Comparison of ENCODE assay signal across 8 cellular contexts in genomic region chr17:75078097-75079022, GRCh38. TPM values are rescaled to one million over a fixed set of nuclear protein-coding genes. Genes with fewer than 3 reads are reported as not detected.
DNase-seq lines count a peak whose midpoint lies in the region; ATAC-seq, FAIRE-seq and TF ChIP-seq lines count a peak whose summit lies in the region.

No MANE protein-coding gene starts in this region.

- H3K9ac ChIP-seq in skeletal muscle satellite cell (ENCODE audit: low read depth, low read length) = peak overlapping the region; percentile 55

- H3K4me3 ChIP-seq in AG10803 (ENCODE audit: low read length) (no peak overlapping the region; the same call in 1 of the 2 replicates), fibroblast of the aortic adventitia (ENCODE audit: low read depth, low read length) (no peak overlapping the region), skeletal muscle satellite cell (ENCODE audit: low read length) (peak overlapping the region; percentile 17)

- FAIRE-seq in GM19239 (lab: Jason Lieb, UNC) = peak; percentile 94

- H3K4me1 ChIP-seq in skeletal muscle satellite cell (ENCODE audit: control insufficient read depth, insufficient read depth, low read length) = peaks cover 29% of the 10 kb centered on the region

- peak; percentile 79 for DNase-seq in AG10803 (ENCODE audit: low read depth)
- peak; percentile 70 for DNase-seq in GM19239 (ENCODE audit: insufficient read length, low spot score)
- DNase-seq in RWPE1 (ENCODE audit: low spot score) = peak; percentile 62
- peak; percentile 66 for DNase-seq in fibroblast of the aortic adventitia (ENCODE audit: low read depth)
- DNase-seq in DMS153 (lab: John Stamatoyannopoulos, UW) = no peak
- DNase-seq in NK-92 treated with Interleukin-12 subunit alpha and Interleukin-12 subunit beta, amount 100 ng/mL, for 24 hours (lab: John Stamatoyannopoulos, UW) = no peak

- CTCF ChIA-PET in RWPE1 (lab: Yijun Ruan, JAX) = interaction anchor here (0.5 to 1.5 kb wide), 6 partner anchors 10 to 124 kb away, joined by 3 to 7 read pairs (median 4); no protein-coding TSS in a partner anchor

- H3K36me3 ChIP-seq in skeletal muscle satellite cell (ENCODE audit: insufficient read depth, low read length) = no peaks in the 10 kb centered on the region

- peak overlapping the region; percentile 55 for H3K27ac ChIP-seq in RWPE1

- no peaks in the 10 kb centered on the region for H3K27me3 ChIP-seq in skeletal muscle satellite cell (ENCODE audit: control insufficient read depth, insufficient read depth, low read length)

- peak overlapping the region; percentile 65 for H3K4me2 ChIP-seq in skeletal muscle satellite cell (ENCODE audit: low read length)

- ATAC-seq in HG02588 (IDR thresholded peaks at IDR 0.05; ENCODE audit: unreplicated experiment) = no peak

- POLR2A ChIA-PET in RWPE1 (lab: Yijun Ruan, JAX; ENCODE audit: low non-redundant PET) = interaction anchor here (0.5 kb wide), 1 partner anchor 10 kb away, joined by 3 read pairs; no protein-coding TSS in a partner anchor

- H3K9me3 ChIP-seq in skeletal muscle satellite cell (replicated peaks; ENCODE audit: low read length) = no peaks in the 10 kb centered on the region

- no peak for TF ChIP-seq CTCF in AG10803 (conservative IDR thresholded peaks at IDR 0.05; ENCODE audit: low read length)
- TF ChIP-seq CTCF in RWPE1 (conservative IDR thresholded peaks at IDR 0.05; ENCODE audit: low read depth) = no peak
- TF ChIP-seq CTCF in fibroblast of the aortic adventitia (IDR thresholded peaks at IDR 0.05; ENCODE audit: insufficient read depth, low read length) = no peak

RNA-seq across cellular contexts. Expression of gene SLC16A5, which starts 9.4 kb away (rescaled TPM):
- 2.8 and 4.4 TPM in 2 replicates for total RNA-seq in fibroblast of the aortic adventitia (ENCODE audit: low replicate concordance)
- 4.6 and 5.7 TPM in 2 replicates for total RNA-seq in skeletal muscle satellite cell (2012; rRNA removed)

RNA-seq across cellular contexts. Expression of gene KCTD2, which starts 31.3 kb away (rescaled TPM):
- 20.2 and 34.2 TPM in 2 replicates for total RNA-seq in fibroblast of the aortic adventitia (ENCODE audit: low replicate concordance)
- 10.4 and 10.5 TPM in 2 replicates for total RNA-seq in skeletal muscle satellite cell (2012; rRNA removed)

RNA-seq across cellular contexts. Expression of gene ARMC7, which starts 31.4 kb away (rescaled TPM):
- total RNA-seq in fibroblast of the aortic adventitia (ENCODE audit: low replicate concordance) = 3.4 and 3.9 TPM in 2 replicates
- total RNA-seq in skeletal muscle satellite cell (2012; rRNA removed) = 1.5 and 2.3 TPM in 2 replicates

RNA-seq across cellular contexts. Expression of gene ATP5PD, which starts 31.6 kb away (rescaled TPM):
- total RNA-seq in fibroblast of the aortic adventitia (ENCODE audit: low replicate concordance) = 513 and 829 TPM in 2 replicates
- 421 and 460 TPM in 2 replicates for total RNA-seq in skeletal muscle satellite cell (2012; rRNA removed)

RNA-seq across cellular contexts. Expression of gene NT5C, which starts 53.2 kb away (rescaled TPM):
- total RNA-seq in fibroblast of the aortic adventitia (ENCODE audit: low replicate concordance) = 39.8 and 45.2 TPM in 2 replicates
- 56.5 and 75.1 TPM in 2 replicates for total RNA-seq in skeletal muscle satellite cell (2012; rRNA removed)

Comparison
In these comparisons a context has a peak if more than half of its experiments do, and no peak if none do; other contexts are left out.
1. DNase-seq: peak in AG10803 (single experiment), GM19239 (single experiment), RWPE1 (single experiment) and fibroblast of the aortic adventitia (single experiment); none in DMS153 (single experiment) and NK-92 treated with Interleukin-12 subunit alpha and Interleukin-12 subunit beta, amount 100 ng/mL, for 24 hours (single experiment).